ENCODE assay signal across 3 cellular contexts in the genomic region with DNA sequence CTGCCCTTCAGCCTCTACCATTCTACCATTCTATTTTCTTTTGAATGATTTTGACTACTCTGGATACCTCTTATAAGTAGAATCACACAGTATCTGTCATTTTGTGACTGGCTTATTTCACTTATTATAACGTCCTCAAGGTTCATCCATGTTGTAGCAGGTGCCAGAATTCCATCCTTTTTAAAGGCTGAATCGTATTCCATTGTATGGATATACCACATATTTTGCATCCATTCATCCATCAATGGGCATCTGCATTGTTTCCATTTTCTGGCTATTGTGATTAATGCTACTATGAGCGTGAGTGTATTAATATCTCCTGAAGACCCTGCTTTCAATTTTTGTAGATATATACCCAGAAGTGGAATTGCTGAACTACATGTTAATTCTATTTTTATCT.
"Had no signal": no experiment of that assay in that cellular context is flagged by ENCODE, and none has a peak within 500 bp of the region (broad histone marks: within the 10 kb centered on the region; RNA-seq: fewer than 3 reads in every experiment).

No MANE protein-coding gene starts in this region.

- ATAC-seq: GM12878 had no signal

- DNase-seq: GDM1, GF-D8 had no signal

- H3K4me3 ChIP-seq: GM12878 had no signal
